In genomic region chr9:20408513-20408912, GRCh38 we compare ENCODE assay signal across 1 cellular context.
TF ChIP-seq lines count a peak whose summit lies in the region.

No MANE protein-coding gene starts in this region.

TF ChIP-seq in GM23338, 12 proteins besides CTCF, POLR2A, EP300 and RAD21 (continued from another document):
- TF ChIP-seq ZNF462 (CRISPR knock-in tag; IDR thresholded peaks at IDR 0.05) (no peak), JUNB (IDR thresholded peaks at IDR 0.05; ENCODE audit: unreplicated experiment) (no peak), STAT1 (IDR thresholded peaks at IDR 0.05; ENCODE audit: unreplicated experiment) (no peak), POLR2AphosphoS5 (IDR thresholded peaks at IDR 0.05; ENCODE audit: low read depth) (no peak), CREB1 (CRISPR knock-in tag; IDR thresholded peaks at IDR 0.05; ENCODE audit: low read depth) (no peak), ETS1 (IDR thresholded peaks at IDR 0.05) (no peak), EZH2phosphoT487 (IDR thresholded peaks at IDR 0.05; ENCODE audit: unreplicated experiment) (no peak), ZNF114 (CRISPR knock-in tag; IDR thresholded peaks at IDR 0.05) (no peak)
